8 cellular contexts compared by ENCODE assay signal in genomic region chr11:118401880-118402590, GRCh38. TPM values are rescaled to one million over a fixed set of nuclear protein-coding genes. Genes with fewer than 3 reads are reported as not detected.
DNase-seq lines count a peak whose midpoint lies in the region; ATAC-seq and TF ChIP-seq lines count a peak whose summit lies in the region.

No MANE protein-coding gene starts in this region.

- intact Hi-C loops in posterior vena cava (cut with DNase I) = loop anchor here in 1 of 2 donors (5.0 kb wide), 1 partner anchor 85 kb away; no protein-coding TSS in a partner anchor

- peaks cover 12% of the 10 kb centered on the region for H3K4me1 ChIP-seq in RWPE2 (ENCODE audit: insufficient read depth, poor library complexity, severe bottlenecking)

- POLR2A ChIA-PET in naive thymus-derived CD8-positive, alpha-beta T cell (lab: Charles Lee) = interaction anchor here (0.5 to 2.9 kb wide), 6 partner anchors 17 to 512 kb away, joined by 3 to 25 read pairs (median 8); partner anchors contain the start of genes ARCN1 and KMT2A

- TF ChIP-seq CTCF in AG09309 (IDR thresholded peaks at IDR 0.05; ENCODE audit: control insufficient read depth, insufficient read depth, low read depth, low read length, missing control alignments) (peak; percentile 10), RWPE2 (IDR thresholded peaks at IDR 0.05; ENCODE audit: poor library complexity, severe bottlenecking) (no peak)

- DNase-seq in AG09309 (ENCODE audit: low read depth) = peak; percentile 88
- no peak for DNase-seq in RWPE2 (ENCODE audit: low spot score)
- DNase-seq in epithelial cell of prostate (ENCODE audit: low read depth, low spot score) = no peak
- DNase-seq in naive thymus-derived CD8-positive, alpha-beta T cell = no peak
- DNase-seq in posterior vena cava (ENCODE audit: low spot score) = no peak

- H3K4me3 ChIP-seq in AG09309 (ENCODE audit: control insufficient read depth, low read depth, low read length) (peak overlapping the region; percentile 94), RWPE2 (ENCODE audit: severe bottlenecking) (peak overlapping the region; percentile 92)

- no peaks in the 10 kb centered on the region for H3K27me3 ChIP-seq in RWPE2 (ENCODE audit: insufficient read depth, poor library complexity, severe bottlenecking)

- no peaks in the 10 kb centered on the region for H3K27me3 Mint-ChIP-seq in naive thymus-derived CD8-positive, alpha-beta T cell

- H3K36me3 ChIP-seq in RWPE2 (ENCODE audit: low read depth) = peaks cover 41% of the 10 kb centered on the region

- peak overlapping the region; percentile 99 to 100 (median 100) for H3K27ac Mint-ChIP-seq in naive thymus-derived CD8-positive, alpha-beta T cell

- H3K27ac ChIP-seq in RWPE2 (ENCODE audit: poor library complexity, severe bottlenecking) = peak overlapping the region; percentile 60
- H3K27ac ChIP-seq in epithelial cell of prostate = peak overlapping the region; percentile 77

- H3K9me3 ChIP-seq in RWPE2 (ENCODE audit: severe bottlenecking) = no peaks in the 10 kb centered on the region

- peak overlapping the region; percentile 89 to 99 (median 96) for H3K4me3 Mint-ChIP-seq in naive thymus-derived CD8-positive, alpha-beta T cell

- H3K4me1 Mint-ChIP-seq in naive thymus-derived CD8-positive, alpha-beta T cell = peaks cover 33 to 78% (median 67%) of the 10 kb centered on the region in 4 donors

- ATAC-seq in GM21723 (IDR thresholded peaks at IDR 0.05; ENCODE audit: unreplicated experiment) (peak; percentile 11), RWPE2 (ENCODE audit: low read depth) (peak; percentile 48), HG02852 (IDR thresholded peaks at IDR 0.05; ENCODE audit: unreplicated experiment) (no peak), HG03025 (IDR thresholded peaks at IDR 0.05; ENCODE audit: low FRiP score, unreplicated experiment) (no peak)
- ATAC-seq in naive thymus-derived CD8-positive, alpha-beta T cell = no peak

- H3K36me3 Mint-ChIP-seq in naive thymus-derived CD8-positive, alpha-beta T cell = peaks cover 0 to 37% (median 5%) of the 10 kb centered on the region in 3 donors

- H3K9me3 Mint-ChIP-seq in naive thymus-derived CD8-positive, alpha-beta T cell = no peaks in the 10 kb centered on the region

RNA-seq across cellular contexts. Expression of gene ATP5MG, which starts 0.6 kb away (rescaled TPM):
- total RNA-seq in naive thymus-derived CD8-positive, alpha-beta T cell = 100 to 1,000 TPM; 145 to 172 TPM
- polyA plus RNA-seq in naive thymus-derived CD8-positive, alpha-beta T cell = 100 to 1,000 TPM; 649 to 923 (median 790) TPM
- 100 to 1,000 TPM; 121 to 146 TPM for total RNA-seq in posterior vena cava

RNA-seq across cellular contexts. Expression of gene KMT2A, which starts 34.3 kb away (rescaled TPM):
- total RNA-seq in naive thymus-derived CD8-positive, alpha-beta T cell = 100 to 1,000 TPM; 149 to 161 TPM
- 10 to 100 TPM; 16.9 to 30.5 (median 19.5) TPM for polyA plus RNA-seq in naive thymus-derived CD8-positive, alpha-beta T cell
- 10 to 100 TPM; 47.3 to 59.7 TPM for total RNA-seq in posterior vena cava

RNA-seq across cellular contexts. Expression of gene UBE4A, which starts 42.6 kb away (rescaled TPM):
- total RNA-seq in naive thymus-derived CD8-positive, alpha-beta T cell = 10 to 100 TPM; 48.7 to 52.8 TPM
- polyA plus RNA-seq in naive thymus-derived CD8-positive, alpha-beta T cell = 10 to 100 TPM; 20.7 to 31.0 (median 24.3) TPM
- 10 to 100 TPM; 31.1 to 34.1 TPM for total RNA-seq in posterior vena cava

RNA-seq across cellular contexts. Expression of gene CD3G, which starts 57.9 kb away (rescaled TPM):
- total RNA-seq in naive thymus-derived CD8-positive, alpha-beta T cell = 100 to 1,000 TPM; 202 to 209 TPM
- polyA plus RNA-seq in naive thymus-derived CD8-positive, alpha-beta T cell = 100 to 1,000 TPM; 397 to 400 (median 397) TPM
- total RNA-seq in posterior vena cava = 1 to 10 TPM in 1 of 2 donors, under 1 TPM in 1; 0.57 to 1.1 TPM

RNA-seq across cellular contexts. Expression of gene CD3D, which starts 59.5 kb away (rescaled TPM):
- 100 to 1,000 TPM; 355 to 362 TPM for total RNA-seq in naive thymus-derived CD8-positive, alpha-beta T cell
- 1,000 to 10,000 TPM; 1,161 to 1,259 (median 1,215) TPM for polyA plus RNA-seq in naive thymus-derived CD8-positive, alpha-beta T cell
- total RNA-seq in posterior vena cava = 1 to 10 TPM in 1 of 2 donors, not detected in 1; 1.2 TPM

Comparison
In these comparisons a context has a peak if more than half of its experiments do, and no peak if none do; other contexts are left out.
1. ATAC-seq: peak in GM21723 (single experiment) and RWPE2 (single experiment); none in naive thymus-derived CD8-positive, alpha-beta T cell (0 of 2), HG02852 (single experiment) and HG03025 (single experiment).